Comparison of ENCODE assay signal across 9 cellular contexts in genomic region chrX:71144651-71145050, GRCh38. TPM values are rescaled to one million over a fixed set of nuclear protein-coding genes. Genes with fewer than 3 reads are reported as not detected.
DNase-seq lines count a peak whose midpoint lies in the region; ATAC-seq, FAIRE-seq and TF ChIP-seq lines count a peak whose summit lies in the region.
"Had no signal": no experiment of that assay in that cellular context is flagged by ENCODE, and none has a peak within 500 bp of the region (broad histone marks: within the 10 kb centered on the region; RNA-seq: fewer than 3 reads in every experiment).

NLGN3 (plus strand) TSS chrX:71144841; CDS start chrX:71147750, 2,909 bp downstream.

- H3F3A ChIP-seq in SK-N-SH (replicated peaks; ENCODE audit: insufficient read depth): peaks cover 10% of the 10 kb centered on the region

- H3K4me3 Mint-ChIP-seq in Caco-2 (ENCODE audit: unreplicated experiment) (peak within 1 kb of the TSS; percentile 63), progenitor cell of endocrine pancreas (ENCODE audit: low read depth) (peak within 1 kb of the TSS; percentile 65)

- H3K36me3 ChIP-seq in Caco-2 (ENCODE audit: control insufficient read depth, insufficient read depth, low read length) (no peaks in the 10 kb centered on the region; the same call in 1 of the 2 replicates), SK-N-SH (replicated peaks in 1 of 2; ENCODE audit: control insufficient read depth in 1 of 2, insufficient read depth in 2 of 2, low read length in 1 of 2) (peaks cover 0 to 4% of the 10 kb centered on the region in 2 experiments)

- H3K27ac ChIP-seq in SK-N-SH (ENCODE audit: low read depth in 2 of 2, low read length in 1 of 2): no peak within 1 kb of the TSS; a peak in 1 of 4 replicates

- POLR2A ChIA-PET in Caco-2 (lab: Charles Lee): no interaction called here
- POLR2A ChIA-PET in SK-N-SH (lab: Yijun Ruan, JAX): no interaction called here

- no peak for TF ChIP-seq POLR2A in GM12891 (IDR thresholded peaks at IDR 0.05; ENCODE audit: low read depth, low read length)

- no peak within 1 kb of the TSS for H3K9ac ChIP-seq in SK-N-SH

- TF ChIP-seq EP300 in SK-N-SH (IDR thresholded peaks at IDR 0.05; ENCODE audit: borderline replicate concordance in 1 of 2, low read depth in 1 of 2, low read length in 1 of 2): no peak

- intact Hi-C loops in Caco-2 (cut with micrococcal nuclease; ENCODE audit: unreplicated experiment): no loop called here
- intact Hi-C loops in left ventricle myocardium superior (cut with micrococcal nuclease): no loop called here

- DNase-seq in Caco-2 (no peak), SK-N-SH (peak; percentile 73), left ventricle myocardium superior (no peak), progenitor cell of endocrine pancreas (ENCODE audit: low spot score, unreplicated experiment) (no peak), GM12891 (ENCODE audit: insufficient read length, low spot score) (no peak)
- DNase-seq: activated CD8-positive, alpha-beta memory T cell treated with anti-CD3 and anti-CD28 coated beads, Interleukin-2, amount 50 U/mL, for 4 hours had no signal

- no peaks in the 10 kb centered on the region for H4K20me1 ChIP-seq in SK-N-SH (ENCODE audit: insufficient read depth)

- H3K4me3 ChIP-seq in Caco-2 (ENCODE audit: low read depth, low read length): no peak within 1 kb of the TSS; the same call in 1 of the 2 replicates
- peak within 1 kb of the TSS; percentile 32 to 52; a peak in 3 of 4 replicates for H3K4me3 ChIP-seq in SK-N-SH (ENCODE audit: low read depth in 2 of 2, low read length in 1 of 2)

- CTCF ChIA-PET in Caco-2 (lab: Charles Lee) (no interaction called here), SK-N-SH (lab: Yijun Ruan, JAX) (no interaction called here)

- TF ChIP-seq RAD21 in SK-N-SH (IDR thresholded peaks at IDR 0.05; ENCODE audit: low read length): no peak

- peak within 1 kb of the TSS; percentile 24 for H3K4me2 ChIP-seq in SK-N-SH

- BruUV-seq in Caco-2 (replicated peaks; lab: Mats Ljungman, UMichigan): no TSS peak

- TF ChIP-seq CTCF in Caco-2 (IDR thresholded peaks at IDR 0.05; ENCODE audit: insufficient read depth in 1 of 2, low read depth in 1 of 2, low read length in 1 of 2, severe bottlenecking in 1 of 2, unreplicated experiment in 1 of 2) (no peak), SK-N-SH (IDR thresholded peaks at IDR 0.05) (no peak), progenitor cell of endocrine pancreas (IDR thresholded peaks at IDR 0.05; ENCODE audit: unreplicated experiment) (no peak)

- no peak within 1 kb of the TSS for H2AFZ ChIP-seq in SK-N-SH (ENCODE audit: low read depth)

- ATAC-seq in left ventricle myocardium superior (peak; percentile 5), HG02571 (IDR thresholded peaks at IDR 0.05; ENCODE audit: unreplicated experiment) (no peak), GM21528 (IDR thresholded peaks at IDR 0.05; ENCODE audit: low FRiP score, unreplicated experiment) (no peak), GM21526 (IDR thresholded peaks at IDR 0.05; ENCODE audit: low FRiP score, unreplicated experiment) (no peak)

- no peaks in the 10 kb centered on the region for H3K9me2 ChIP-seq in SK-N-SH

- H3K9me3 ChIP-seq in Caco-2 (no peaks in the 10 kb centered on the region), SK-N-SH (no peaks in the 10 kb centered on the region)

- no peak within 1 kb of the TSS for H3K27ac Mint-ChIP-seq in Caco-2 (ENCODE audit: unreplicated experiment)
- peak within 1 kb of the TSS; percentile 0 for H3K27ac Mint-ChIP-seq in progenitor cell of endocrine pancreas

- FAIRE-seq in GM12891 (lab: Jason Lieb, UNC): no peak

- whole genome bisulfite sequencing in SK-N-SH (ENCODE audit: low lambda C conversion rate): 48% methylated on average over 14 of the region's 28 CpGs

- H3K27me3 Mint-ChIP-seq in Caco-2 (ENCODE audit: insufficient read depth, unreplicated experiment) (no peaks in the 10 kb centered on the region), progenitor cell of endocrine pancreas (no peaks in the 10 kb centered on the region)

- H3K4me1 ChIP-seq in Caco-2 (no peaks in the 10 kb centered on the region), SK-N-SH (ENCODE audit: control insufficient read depth in 1 of 2, insufficient read depth in 2 of 2, low read depth in 1 of 2, low read length in 1 of 2) (peaks cover 0 to 4% of the 10 kb centered on the region in 2 experiments; a peak in 1 of 4 replicates)

- H3K36me3 Mint-ChIP-seq in Caco-2 (ENCODE audit: insufficient read depth, unreplicated experiment) (peaks cover 19% of the 10 kb centered on the region), progenitor cell of endocrine pancreas (ENCODE audit: insufficient read depth) (peaks cover 1% of the 10 kb centered on the region)

- H3K79me2 ChIP-seq in SK-N-SH (ENCODE audit: insufficient read depth): no peaks in the 10 kb centered on the region

- H3K27me3 ChIP-seq in Caco-2 (replicated peaks; ENCODE audit: control insufficient read depth, insufficient read depth, low read length) (no peaks in the 10 kb centered on the region), SK-N-SH (ENCODE audit: insufficient read depth) (peaks cover 5% of the 10 kb centered on the region; the same call in 1 of the 2 replicates)

- H3K9me3 Mint-ChIP-seq in Caco-2 (ENCODE audit: unreplicated experiment) (no peaks in the 10 kb centered on the region), progenitor cell of endocrine pancreas (ENCODE audit: low read depth) (peaks cover 6% of the 10 kb centered on the region)

- H3K4me1 Mint-ChIP-seq in Caco-2 (ENCODE audit: low read depth, unreplicated experiment) (no peaks in the 10 kb centered on the region), progenitor cell of endocrine pancreas (ENCODE audit: low read depth) (peaks cover 14% of the 10 kb centered on the region)

TF ChIP-seq in SK-N-SH, 30 proteins besides CTCF, POLR2A, EP300 and RAD21 (continues in another document):
- TF ChIP-seq TAF1 (IDR thresholded peaks at IDR 0.05; ENCODE audit: borderline replicate concordance, low read depth, low read length) (no peak), EZH2phosphoT487 (IDR thresholded peaks at IDR 0.05; ENCODE audit: borderline replicate concordance, low read depth) (no peak), ELF1 (IDR thresholded peaks at IDR 0.05) (no peak), FOXJ3 (CRISPR knock-in tag; IDR thresholded peaks at IDR 0.05) (no peak), CHD2 (IDR thresholded peaks at IDR 0.05; ENCODE audit: low read length, partially characterized antibody) (no peak), USF2 (IDR thresholded peaks at IDR 0.05; ENCODE audit: borderline replicate concordance, low read depth, low read length) (no peak), MAX (IDR thresholded peaks at IDR 0.05; ENCODE audit: low read depth) (no peak), JUND (IDR thresholded peaks at IDR 0.05) (no peak), FOSL2 (IDR thresholded peaks at IDR 0.05; ENCODE audit: borderline replicate concordance, low read depth) (no peak), SMC3 (IDR thresholded peaks at IDR 0.05; ENCODE audit: low read depth, low read length) (no peak), RFX5 (IDR thresholded peaks at IDR 0.05; ENCODE audit: low read length) (no peak)

TF ChIP-seq in GM12891, 5 proteins besides CTCF, POLR2A, EP300 and RAD21:
- no peak for TF ChIP-seq PAX5 (IDR thresholded peaks at IDR 0.05; ENCODE audit: insufficient read depth, low read length, severe bottlenecking)
- no peak for TF ChIP-seq SPI1 (IDR thresholded peaks at IDR 0.05; ENCODE audit: low read depth, low read length)
- no peak for TF ChIP-seq POU2F2 (IDR thresholded peaks at IDR 0.05; ENCODE audit: low read depth, low read length)
- TF ChIP-seq POLR2AphosphoS5 (IDR thresholded peaks at IDR 0.05; ENCODE audit: low read depth, low read length): no peak
- TF ChIP-seq TAF1 (IDR thresholded peaks at IDR 0.05; ENCODE audit: low read depth, low read length): no peak

RNA-seq across cellular contexts. Expression of gene NLGN3, which starts in this region (rescaled TPM):
- total RNA-seq in Caco-2 (2022): 0.61 and 0.67 TPM in 2 replicates
- 4.4 and 5.3 TPM in 2 replicates for polyA plus RNA-seq in SK-N-SH (2012; rRNA removed)
- polyA plus RNA-seq in SK-N-SH (2012; cell fraction: cytosol; rRNA removed): 3.0 and 4.7 TPM in 2 replicates
- polyA plus RNA-seq in SK-N-SH (2012; cell fraction: nucleus; rRNA removed): 3.5 and 4.7 TPM in 2 replicates
- total RNA-seq in left ventricle myocardium superior: 0.92 TPM
- total RNA-seq in progenitor cell of endocrine pancreas: 5.9 and 7.8 TPM in 2 replicates
- polyA plus RNA-seq in GM12891 (2012; ENCODE audit: low read depth, missing spikeins): 0.37 TPM

Comparison
In these comparisons a context has a peak if more than half of its experiments do, and no peak if none do; other contexts are left out.
1. Peak in ATAC-seq in left ventricle myocardium superior; RNA of the gene not detected or under 1 TPM.